ENCODE assay signal across 25 cellular contexts in the genomic region with DNA sequence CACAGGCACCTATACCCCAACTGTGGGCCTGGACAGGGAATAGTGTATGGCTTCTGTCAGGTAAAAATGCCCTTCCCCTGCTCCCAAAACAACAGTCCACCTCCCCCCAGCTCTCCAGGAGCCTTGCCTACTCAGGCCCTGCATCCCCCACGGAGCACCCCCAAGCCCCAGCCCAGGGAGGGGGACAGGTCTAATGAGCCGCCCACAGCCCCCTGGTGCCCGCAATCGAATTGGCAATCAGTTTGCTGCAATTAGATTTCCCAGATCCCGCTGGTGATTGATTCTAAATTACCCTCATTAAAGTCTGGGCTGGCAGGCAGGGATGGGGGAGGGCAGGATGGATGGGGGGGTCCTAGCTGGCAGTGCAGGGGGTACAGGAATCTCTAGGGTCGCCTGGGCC. TPM values are rescaled to one million over a fixed set of nuclear protein-coding genes. Genes with fewer than 3 reads are reported as not detected.
DNase-seq lines count a peak whose midpoint lies in the region; ATAC-seq and TF ChIP-seq lines count a peak whose summit lies in the region.
"Had no signal": no experiment of that assay in that cellular context is flagged by ENCODE, and none has a peak within 500 bp of the region (broad histone marks: within the 10 kb centered on the region; RNA-seq: fewer than 3 reads in every experiment).

No MANE protein-coding gene starts in this region.

- TF ChIP-seq CTCF in heart left ventricle (IDR thresholded peaks at IDR 0.05) (no peak), right atrium auricular region (IDR thresholded peaks at IDR 0.05) (no peak), chondrocyte (IDR thresholded peaks at IDR 0.05) (no peak), osteoblast (IDR thresholded peaks at IDR 0.05; ENCODE audit: extremely low read depth, low read depth, low read length) (no peak), uterus (IDR thresholded peaks at IDR 0.05) (no peak), WTC11 (IDR thresholded peaks at IDR 0.05) (no peak)

- H3K4me3 ChIP-seq in heart left ventricle (no peak overlapping the region), right atrium auricular region (no peak overlapping the region), osteoblast (ENCODE audit: insufficient read depth, low read length) (no peak overlapping the region), uterus (no peak overlapping the region)
- H3K4me3 ChIP-seq: HAP-1, SK-N-MC had no signal

- H3K36me3 ChIP-seq in heart left ventricle (no peaks in the 10 kb centered on the region), right atrium auricular region (no peaks in the 10 kb centered on the region), osteoblast (ENCODE audit: insufficient read depth, low read length) (no peaks in the 10 kb centered on the region), uterus (no peaks in the 10 kb centered on the region)
- H3K36me3 ChIP-seq: HAP-1 had no signal

- CTCF ChIA-PET in WTC11 (lab: Charles Lee) = interaction anchor here (17.8 kb wide), 1 partner anchor 101 kb away, joined by 606 read pairs; no protein-coding TSS in a partner anchor

- WGBS in heart left ventricle, 4 donors = 89 to 94% (median 92%) methylated on average over 5 to 6 of the region's 6 CpGs

- no peak overlapping the region for H3K27ac Mint-ChIP-seq in chondrocyte (ENCODE audit: unreplicated experiment)
- no peak overlapping the region for H3K27ac Mint-ChIP-seq in WTC11
- H3K27ac Mint-ChIP-seq: CD4-positive, CD25-positive, alpha-beta regulatory T cell; IgD-negative memory B cell had no signal

- H3K9me3 Mint-ChIP-seq in chondrocyte (ENCODE audit: low read depth) (no peaks in the 10 kb centered on the region), WTC11 (no peaks in the 10 kb centered on the region)
- H3K9me3 Mint-ChIP-seq: CD4-positive, CD25-positive, alpha-beta regulatory T cell; IgD-negative memory B cell had no signal

- peak overlapping the region in 1 of 12 donors; percentile 88 for H3K27ac ChIP-seq in heart left ventricle
- H3K27ac ChIP-seq in right atrium auricular region = no peak overlapping the region
- H3K27ac ChIP-seq in osteoblast (ENCODE audit: low read depth, low read length) = no peak overlapping the region
- peak overlapping the region; percentile 65 to 76 for H3K27ac ChIP-seq in uterus
- H3K27ac ChIP-seq: HL-60, SK-N-MC had no signal

- peaks cover 29% of the 10 kb centered on the region for H4K20me1 ChIP-seq in osteoblast (ENCODE audit: insufficient read depth, low read length)

- H3K9me3 ChIP-seq in heart left ventricle (no peaks in the 10 kb centered on the region), right atrium auricular region (no peaks in the 10 kb centered on the region), osteoblast (ENCODE audit: low read depth, low read length) (no peaks in the 10 kb centered on the region), uterus (no peaks in the 10 kb centered on the region)
- H3K9me3 ChIP-seq: HAP-1 had no signal

- H3K4me1 ChIP-seq in heart left ventricle (peaks cover 5 to 38% (median 27%) of the 10 kb centered on the region in 12 donors), right atrium auricular region (peaks cover 0 to 38% of the 10 kb centered on the region in 2 donors), osteoblast (ENCODE audit: insufficient read depth, low read length) (peaks cover 5% of the 10 kb centered on the region), uterus (peaks cover 0 to 17% of the 10 kb centered on the region in 2 donors)
- H3K4me1 ChIP-seq: HAP-1 had no signal

- ATAC-seq in heart left ventricle = no peak
- ATAC-seq in WTC11 = no peak

- no peaks in the 10 kb centered on the region for H3K27me3 Mint-ChIP-seq in chondrocyte (ENCODE audit: low read depth)
- H3K27me3 Mint-ChIP-seq in WTC11 (ENCODE audit: low read depth) = no peaks in the 10 kb centered on the region

- intact Hi-C loops in heart left ventricle (cut with DNase I) = loop anchor here in 5 of 10 donors (5.0 to 10.0 kb wide), 4 partner anchors 46 to 56 kb away; no protein-coding TSS in a partner anchor
- intact Hi-C loops in uterus (cut with DNase I; ENCODE audit: low total_unique reads) = no loop called here

- peaks cover 9% of the 10 kb centered on the region for H3K79me2 ChIP-seq in osteoblast (ENCODE audit: insufficient read depth, low read length)

- H3K4me2 ChIP-seq in osteoblast (ENCODE audit: insufficient read depth, low read length) = no peak overlapping the region

- POLR2A ChIA-PET in WTC11 (lab: Charles Lee) = no interaction called here

- H2AFZ ChIP-seq in osteoblast (ENCODE audit: low read length) = no peak overlapping the region

- TF ChIP-seq POLR2A in heart left ventricle (IDR thresholded peaks at IDR 0.05) (no peak), uterus (IDR thresholded peaks at IDR 0.05) (no peak)

- H3K4me3 Mint-ChIP-seq in chondrocyte (ENCODE audit: unreplicated experiment) (no peak overlapping the region), WTC11 (no peak overlapping the region)
- H3K4me3 Mint-ChIP-seq: CD4-positive, CD25-positive, alpha-beta regulatory T cell had no signal

- no peaks in the 10 kb centered on the region for H3K27me3 ChIP-seq in heart left ventricle
- H3K27me3 ChIP-seq in right atrium auricular region = no peaks in the 10 kb centered on the region
- H3K27me3 ChIP-seq in osteoblast (ENCODE audit: insufficient read depth, low read length) = no peaks in the 10 kb centered on the region
- H3K27me3 ChIP-seq in uterus = no peaks in the 10 kb centered on the region

- H3K36me3 Mint-ChIP-seq in chondrocyte (ENCODE audit: low read depth) (no peaks in the 10 kb centered on the region), WTC11 (no peaks in the 10 kb centered on the region)
- H3K36me3 Mint-ChIP-seq: CD4-positive, CD25-positive, alpha-beta regulatory T cell had no signal

- DNase-seq in heart left ventricle = peak in 3 of 5 donors; percentile 12 to 42 (median 23)
- DNase-seq in right atrium auricular region (ENCODE audit: low spot score) = no peak
- DNase-seq in chondrocyte (ENCODE audit: low spot score) = peak; percentile 50
- DNase-seq in osteoblast (ENCODE audit: insufficient read length, low spot score, missing footprints) = peak; percentile 66
- DNase-seq in uterus = no peak
- no peak for DNase-seq in WTC11 (ENCODE audit: low spot score)
- DNase-seq in NAMALWA (ENCODE audit: low spot score) = no peak
- DNase-seq in amniotic stem cell (lab: John Stamatoyannopoulos, UW) = no peak
- DNase-seq: CD4-positive, CD25-positive, alpha-beta regulatory T cell; DMS153; DND-41; GOT3; NCI-H1092; NCI-H1417 treated with DMSO at 0.1 percent for 48 hours; NCI-H1694 treated with DMSO at 0.1 percent for 48 hours; NCI-H2081 treated with DMSO at 0.1 percent for 48 hours; NCI-H2171; NCI-H226; NCI-H510A; NCI-H69; SIG-M5 had no signal

- H3K4me1 Mint-ChIP-seq in chondrocyte (ENCODE audit: low read depth) (peaks cover 24% of the 10 kb centered on the region), WTC11 (peaks cover 33% of the 10 kb centered on the region)
- H3K4me1 Mint-ChIP-seq: CD4-positive, CD25-positive, alpha-beta regulatory T cell had no signal

TF ChIP-seq in WTC11, 78 proteins besides CTCF, POLR2A, EP300 and RAD21 (continues in another document):
- TF ChIP-seq, protein P1, sequence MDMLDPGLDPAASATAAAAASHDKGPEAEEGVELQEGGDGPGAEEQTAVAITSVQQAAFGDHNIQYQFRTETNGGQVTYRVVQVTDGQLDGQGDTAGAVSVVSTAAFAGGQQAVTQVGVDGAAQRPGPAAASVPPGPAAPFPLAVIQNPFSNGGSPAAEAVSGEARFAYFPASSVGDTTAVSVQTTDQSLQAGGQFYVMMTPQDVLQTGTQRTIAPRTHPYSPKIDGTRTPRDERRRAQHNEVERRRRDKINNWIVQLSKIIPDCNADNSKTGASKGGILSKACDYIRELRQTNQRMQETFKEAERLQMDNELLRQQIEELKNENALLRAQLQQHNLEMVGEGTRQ (CRISPR knock-in tag; IDR thresholded peaks at IDR 0.05) = no peak
- TF ChIP-seq NR1H2 (CRISPR knock-in tag; IDR thresholded peaks at IDR 0.05) (no peak), TCF7 (CRISPR knock-in tag; IDR thresholded peaks at IDR 0.05; ENCODE audit: low read depth) (no peak), ZNF416 (CRISPR knock-in tag; IDR thresholded peaks at IDR 0.05) (no peak), NR3C1 (CRISPR knock-in tag; conservative IDR thresholded peaks at IDR 0.05; ENCODE audit: low read depth) (no peak), TEAD1 (CRISPR knock-in tag; IDR thresholded peaks at IDR 0.05) (no peak)
- TF ChIP-seq, protein P2, sequence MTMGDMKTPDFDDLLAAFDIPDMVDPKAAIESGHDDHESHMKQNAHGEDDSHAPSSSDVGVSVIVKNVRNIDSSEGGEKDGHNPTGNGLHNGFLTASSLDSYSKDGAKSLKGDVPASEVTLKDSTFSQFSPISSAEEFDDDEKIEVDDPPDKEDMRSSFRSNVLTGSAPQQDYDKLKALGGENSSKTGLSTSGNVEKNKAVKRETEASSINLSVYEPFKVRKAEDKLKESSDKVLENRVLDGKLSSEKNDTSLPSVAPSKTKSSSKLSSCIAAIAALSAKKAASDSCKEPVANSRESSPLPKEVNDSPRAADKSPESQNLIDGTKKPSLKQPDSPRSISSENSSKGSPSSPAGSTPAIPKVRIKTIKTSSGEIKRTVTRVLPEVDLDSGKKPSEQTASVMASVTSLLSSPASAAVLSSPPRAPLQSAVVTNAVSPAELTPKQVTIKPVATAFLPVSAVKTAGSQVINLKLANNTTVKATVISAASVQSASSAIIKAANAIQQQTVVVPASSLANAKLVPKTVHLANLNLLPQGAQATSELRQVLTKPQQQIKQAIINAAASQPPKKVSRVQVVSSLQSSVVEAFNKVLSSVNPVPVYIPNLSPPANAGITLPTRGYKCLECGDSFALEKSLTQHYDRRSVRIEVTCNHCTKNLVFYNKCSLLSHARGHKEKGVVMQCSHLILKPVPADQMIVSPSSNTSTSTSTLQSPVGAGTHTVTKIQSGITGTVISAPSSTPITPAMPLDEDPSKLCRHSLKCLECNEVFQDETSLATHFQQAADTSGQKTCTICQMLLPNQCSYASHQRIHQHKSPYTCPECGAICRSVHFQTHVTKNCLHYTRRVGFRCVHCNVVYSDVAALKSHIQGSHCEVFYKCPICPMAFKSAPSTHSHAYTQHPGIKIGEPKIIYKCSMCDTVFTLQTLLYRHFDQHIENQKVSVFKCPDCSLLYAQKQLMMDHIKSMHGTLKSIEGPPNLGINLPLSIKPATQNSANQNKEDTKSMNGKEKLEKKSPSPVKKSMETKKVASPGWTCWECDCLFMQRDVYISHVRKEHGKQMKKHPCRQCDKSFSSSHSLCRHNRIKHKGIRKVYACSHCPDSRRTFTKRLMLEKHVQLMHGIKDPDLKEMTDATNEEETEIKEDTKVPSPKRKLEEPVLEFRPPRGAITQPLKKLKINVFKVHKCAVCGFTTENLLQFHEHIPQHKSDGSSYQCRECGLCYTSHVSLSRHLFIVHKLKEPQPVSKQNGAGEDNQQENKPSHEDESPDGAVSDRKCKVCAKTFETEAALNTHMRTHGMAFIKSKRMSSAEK (CRISPR knock-in tag; IDR thresholded peaks at IDR 0.05; ENCODE audit: borderline replicate concordance) = no peak

RNA-seq across cellular contexts. Expression of a gene that starts 8.1 kb away (rescaled TPM):
- total RNA-seq in heart left ventricle = 10 to 100 TPM; 16.8 to 83.4 (median 29.5) TPM
- polyA plus RNA-seq in heart left ventricle = 10 to 100 TPM; 22.0 to 24.6 TPM
- total RNA-seq in right atrium auricular region = 10 to 100 TPM; 15.9 to 43.8 TPM
- total RNA-seq in chondrocyte = 46.8 to 69.3 TPM (median 47.3 TPM) in 3 replicates
- total RNA-seq in osteoblast = 38.0 and 39.8 TPM in 2 replicates
- 10 to 100 TPM; 12.4 to 38.3 (median 30.5) TPM for total RNA-seq in uterus
- total RNA-seq in WTC11 (2021) = 31.1 to 32.3 TPM (median 31.2 TPM) in 3 replicates
- polyA plus RNA-seq: CD4-positive, CD25-positive, alpha-beta regulatory T cell; IgD-negative memory B cell had no signal

Comparison
In these comparisons a context has a peak if more than half of its experiments do, and no peak if none do; other contexts are left out.
1. DNase-seq: peak in heart left ventricle (3 of 5), chondrocyte (single experiment) and osteoblast (single experiment); none in right atrium auricular region (single experiment), uterus (0 of 2), WTC11 (single experiment), NAMALWA (single experiment) and amniotic stem cell (single experiment).
2. H3K27ac ChIP-seq: peak in uterus (2 of 2); none in right atrium auricular region (0 of 2) and osteoblast (single experiment).